Comparison of ENCODE assay signal across 8 cellular contexts in genomic region chr1:181149326-181150000, GRCh38.
DNase-seq lines count a peak whose midpoint lies in the region; ATAC-seq and TF ChIP-seq lines count a peak whose summit lies in the region.

No MANE protein-coding gene starts in this region.

- DNase-seq in SIG-M5 treated with dmso at 0.1 percent for 504 hours (lab: John Stamatoyannopoulos, UW; ENCODE audit: unreplicated experiment) (peak; percentile 18), SIG-M5 (lab: John Stamatoyannopoulos, UW) (no peak), SKM-1 treated with dmso at 0.1 percent for 144 hours (lab: John Stamatoyannopoulos, UW; ENCODE audit: unreplicated experiment) (peak; percentile 61), nucleus accumbens (lab: John Stamatoyannopoulos, UW) (no peak), GM13977 (ENCODE audit: low spot score) (no peak)
- peak; percentile 76 for DNase-seq in activated naive CD8-positive, alpha-beta T cell treated with anti-CD3 and anti-CD28 coated beads, Interleukin-2, amount 10 ng/mL, durations not matched to agents 7 days and 5 days

- peak overlapping the region; percentile 74 for H3K4me3 Mint-ChIP-seq in activated naive CD8-positive, alpha-beta T cell treated with anti-CD3 and anti-CD28 coated beads, Interleukin-2, amount 10 ng/mL, durations not matched to agents 7 days and 5 days
- H3K4me3 Mint-ChIP-seq in stimulated activated memory B cell treated with anti-CD40 and anti-IgM and Interleukin-4, amounts not matched to agents 10 μg/mL and 1 μg/mL and 100 μg/mL, for 72 hours = peak overlapping the region; percentile 10

- H3K27me3 Mint-ChIP-seq in activated naive CD8-positive, alpha-beta T cell treated with anti-CD3 and anti-CD28 coated beads, Interleukin-2, amount 10 ng/mL, durations not matched to agents 7 days and 5 days = peaks cover 13% of the 10 kb centered on the region
- no peaks in the 10 kb centered on the region for H3K27me3 Mint-ChIP-seq in stimulated activated memory B cell treated with anti-CD40 and anti-IgM and Interleukin-4, amounts not matched to agents 10 μg/mL and 1 μg/mL and 100 μg/mL, for 72 hours

- H3K4me1 Mint-ChIP-seq in activated naive CD8-positive, alpha-beta T cell treated with anti-CD3 and anti-CD28 coated beads, Interleukin-2, amount 10 ng/mL, durations not matched to agents 7 days and 5 days = peaks cover 42% of the 10 kb centered on the region
- peaks cover 47% of the 10 kb centered on the region for H3K4me1 Mint-ChIP-seq in stimulated activated memory B cell treated with anti-CD40 and anti-IgM and Interleukin-4, amounts not matched to agents 10 μg/mL and 1 μg/mL and 100 μg/mL, for 72 hours

- H3K27ac Mint-ChIP-seq in activated naive CD8-positive, alpha-beta T cell treated with anti-CD3 and anti-CD28 coated beads, Interleukin-2, amount 10 ng/mL, durations not matched to agents 7 days and 5 days = peak overlapping the region; percentile 88
- peak overlapping the region; percentile 40 for H3K27ac Mint-ChIP-seq in stimulated activated memory B cell treated with anti-CD40 and anti-IgM and Interleukin-4, amounts not matched to agents 10 μg/mL and 1 μg/mL and 100 μg/mL, for 72 hours

- in situ Hi-C loops in GM13977 (cut with MboI; ENCODE audit: low pct_unique_long_range_greater_than_20kb, low sequenced_read_pairs, unreplicated experiment) = loop anchor here (10.0 kb wide), 1 partner anchor 115 kb away; the partner anchor contains the start of gene MR1

- peak; percentile 79 for ATAC-seq in HG03103 (IDR thresholded peaks at IDR 0.05; ENCODE audit: low read depth, unreplicated experiment)
- peak; percentile 99 for ATAC-seq in activated naive CD8-positive, alpha-beta T cell treated with anti-CD3 and anti-CD28 coated beads, Interleukin-2, amount 10 ng/mL, durations not matched to agents 7 days and 5 days (ENCODE audit: low read depth)
- peak; percentile 92 for ATAC-seq in stimulated activated memory B cell treated with anti-CD40 and anti-IgM and Interleukin-4, amounts not matched to agents 10 μg/mL and 1 μg/mL and 100 μg/mL, for 72 hours

- peaks cover 9% of the 10 kb centered on the region for H3K9me3 Mint-ChIP-seq in activated naive CD8-positive, alpha-beta T cell treated with anti-CD3 and anti-CD28 coated beads, Interleukin-2, amount 10 ng/mL, durations not matched to agents 7 days and 5 days
- peaks cover 3% of the 10 kb centered on the region for H3K9me3 Mint-ChIP-seq in stimulated activated memory B cell treated with anti-CD40 and anti-IgM and Interleukin-4, amounts not matched to agents 10 μg/mL and 1 μg/mL and 100 μg/mL, for 72 hours

- POLR2A ChIA-PET in activated naive CD8-positive, alpha-beta T cell treated with anti-CD3 and anti-CD28 coated beads, Interleukin-2, amount 10 ng/mL, durations not matched to agents 7 days and 5 days (lab: Charles Lee) = interaction anchor here (0.6 to 2.0 kb wide), 9 partner anchors 8 to 128 kb away, joined by 3 to 11 read pairs (median 4); no protein-coding TSS in a partner anchor

- no peak for TF ChIP-seq CTCF in GM13977 (IDR thresholded peaks at IDR 0.05; ENCODE audit: extremely low read depth, insufficient read depth, missing control alignments)

- peaks cover 14% of the 10 kb centered on the region for H3K36me3 Mint-ChIP-seq in activated naive CD8-positive, alpha-beta T cell treated with anti-CD3 and anti-CD28 coated beads, Interleukin-2, amount 10 ng/mL, durations not matched to agents 7 days and 5 days
- H3K36me3 Mint-ChIP-seq in stimulated activated memory B cell treated with anti-CD40 and anti-IgM and Interleukin-4, amounts not matched to agents 10 μg/mL and 1 μg/mL and 100 μg/mL, for 72 hours = peaks cover 20% of the 10 kb centered on the region

Comparison
In these comparisons a context has a peak if more than half of its experiments do, and no peak if none do; other contexts are left out.
1. DNase-seq: peak in SIG-M5 treated with dmso at 0.1 percent for 504 hours (single experiment), SKM-1 treated with dmso at 0.1 percent for 144 hours (single experiment) and activated naive CD8-positive, alpha-beta T cell treated with anti-CD3 and anti-CD28 coated beads, Interleukin-2, amount 10 ng/mL, durations not matched to agents 7 days and 5 days (single experiment); none in SIG-M5 (single experiment), nucleus accumbens (0 of 56) and GM13977 (single experiment).
2. Peak in every context shown above with its lines, with median percentiles within 50 percentile points of each other: ATAC-seq.